Comparison of ENCODE assay signal across 10 cellular contexts in genomic region chr7:5590596-5591546, GRCh38. TPM values are rescaled to one million over a fixed set of nuclear protein-coding genes. Genes with fewer than 3 reads are reported as not detected.
DNase-seq lines count a peak whose midpoint lies in the region; ATAC-seq and TF ChIP-seq lines count a peak whose summit lies in the region.
"Had no signal": no experiment of that assay in that cellular context is flagged by ENCODE, and none has a peak within 500 bp of the region (broad histone marks: within the 10 kb centered on the region; RNA-seq: fewer than 3 reads in every experiment).

No MANE protein-coding gene starts in this region.

- no peaks in the 10 kb centered on the region for H3K9me3 ChIP-seq in BLaER1
- H3K9me3 ChIP-seq in left lung = no peaks in the 10 kb centered on the region
- H3K9me3 ChIP-seq: BE2C had no signal

- peaks cover 8% of the 10 kb centered on the region for H3K27me3 Mint-ChIP-seq in nephron (ENCODE audit: low read depth)

- H3K9ac ChIP-seq in BLaER1 = no peak overlapping the region
- H3K9ac ChIP-seq: KMS-11 had no signal

- peak overlapping the region; percentile 72 to 84 (median 81) for H3K4me3 Mint-ChIP-seq in nephron

- H4K20me1 ChIP-seq in BLaER1 = peaks cover 42% of the 10 kb centered on the region

- H3K4me1 Mint-ChIP-seq in nephron = peaks cover 8% of the 10 kb centered on the region

- TF ChIP-seq CTCF in nephron (IDR thresholded peaks at IDR 0.05; ENCODE audit: unreplicated experiment in 3 of 3) (no peak), left lung (IDR thresholded peaks at IDR 0.05) (no peak), foreskin keratinocyte (conservative IDR thresholded peaks at IDR 0.05) (no peak)

- no peaks in the 10 kb centered on the region for H3K36me3 Mint-ChIP-seq in nephron (ENCODE audit: low read depth)

- H3K36me3 ChIP-seq in BLaER1 (no peaks in the 10 kb centered on the region), left lung (no peaks in the 10 kb centered on the region)

- H3K27ac Mint-ChIP-seq in nephron = peak overlapping the region in 2 of 3 experiments; percentile 25 to 83

- peak overlapping the region; percentile 99 for H3K4me2 ChIP-seq in BLaER1
- H3K4me2 ChIP-seq: KMS-11 had no signal

- H3K27me3 ChIP-seq in BLaER1 = peaks cover 38% of the 10 kb centered on the region
- peaks cover 8 to 51% of the 10 kb centered on the region in 2 donors for H3K27me3 ChIP-seq in left lung
- peaks cover 10% of the 10 kb centered on the region for H3K27me3 ChIP-seq in foreskin keratinocyte
- H3K27me3 ChIP-seq: BE2C had no signal

- no peak for TF ChIP-seq EP300 in Ishikawa (IDR thresholded peaks at IDR 0.05; ENCODE audit: borderline replicate concordance)

- DNase-seq in caudate nucleus (lab: John Stamatoyannopoulos, UW) (no peak), left lung (no peak), NCI-H69 (lab: John Stamatoyannopoulos, UW) (no peak), foreskin keratinocyte (no peak)
- DNase-seq in activated CD4-positive, alpha-beta T cell treated with anti-CD3 and anti-CD28 coated beads for 48 hours = no peak

- ATAC-seq in left lung (no peak), foreskin keratinocyte (no peak)

- no peaks in the 10 kb centered on the region for H3K9me3 Mint-ChIP-seq in nephron

- intact Hi-C loops in left lung (cut with DNase I) = no loop called here

- H3K27ac ChIP-seq in BLaER1 (no peak overlapping the region), caudate nucleus (ENCODE audit: low read depth, low read length) (peak overlapping the region; percentile 52), left lung (no peak overlapping the region), foreskin keratinocyte (no peak overlapping the region)
- H3K27ac ChIP-seq: KMS-11 had no signal

- H3K4me3 ChIP-seq in BLaER1 = peak overlapping the region; percentile 84; the same call in 1 of the 2 replicates
- no peak overlapping the region for H3K4me3 ChIP-seq in left lung

- H3K4me1 ChIP-seq in BLaER1 = peaks cover 71% of the 10 kb centered on the region
- H3K4me1 ChIP-seq in left lung = peaks cover 8 to 44% of the 10 kb centered on the region in 2 donors
- no peaks in the 10 kb centered on the region for H3K4me1 ChIP-seq in foreskin keratinocyte
- H3K4me1 ChIP-seq: BE2C had no signal

- TF ChIP-seq RAD21 in Ishikawa (IDR thresholded peaks at IDR 0.05; ENCODE audit: low read depth) = no peak

TF ChIP-seq in Ishikawa, 13 proteins besides CTCF, POLR2A, EP300 and RAD21:
- TF ChIP-seq MAX (IDR thresholded peaks at IDR 0.05) = 0 out of 2 replicates have a peak, but pooled peaks have one; percentile 19
- no peak for TF ChIP-seq EGR1 (IDR thresholded peaks at IDR 0.05)

RNA-seq across cellular contexts. Expression of gene FSCN1, which starts 1.7 kb away (rescaled TPM):
- 10 to 100 TPM; 52.3 to 72.5 TPM for total RNA-seq in left lung
- 526 and 561 TPM in 2 replicates for total RNA-seq in foreskin keratinocyte
- 520 and 572 TPM in 2 replicates for polyA plus RNA-seq in foreskin keratinocyte
